In the genomic region with DNA sequence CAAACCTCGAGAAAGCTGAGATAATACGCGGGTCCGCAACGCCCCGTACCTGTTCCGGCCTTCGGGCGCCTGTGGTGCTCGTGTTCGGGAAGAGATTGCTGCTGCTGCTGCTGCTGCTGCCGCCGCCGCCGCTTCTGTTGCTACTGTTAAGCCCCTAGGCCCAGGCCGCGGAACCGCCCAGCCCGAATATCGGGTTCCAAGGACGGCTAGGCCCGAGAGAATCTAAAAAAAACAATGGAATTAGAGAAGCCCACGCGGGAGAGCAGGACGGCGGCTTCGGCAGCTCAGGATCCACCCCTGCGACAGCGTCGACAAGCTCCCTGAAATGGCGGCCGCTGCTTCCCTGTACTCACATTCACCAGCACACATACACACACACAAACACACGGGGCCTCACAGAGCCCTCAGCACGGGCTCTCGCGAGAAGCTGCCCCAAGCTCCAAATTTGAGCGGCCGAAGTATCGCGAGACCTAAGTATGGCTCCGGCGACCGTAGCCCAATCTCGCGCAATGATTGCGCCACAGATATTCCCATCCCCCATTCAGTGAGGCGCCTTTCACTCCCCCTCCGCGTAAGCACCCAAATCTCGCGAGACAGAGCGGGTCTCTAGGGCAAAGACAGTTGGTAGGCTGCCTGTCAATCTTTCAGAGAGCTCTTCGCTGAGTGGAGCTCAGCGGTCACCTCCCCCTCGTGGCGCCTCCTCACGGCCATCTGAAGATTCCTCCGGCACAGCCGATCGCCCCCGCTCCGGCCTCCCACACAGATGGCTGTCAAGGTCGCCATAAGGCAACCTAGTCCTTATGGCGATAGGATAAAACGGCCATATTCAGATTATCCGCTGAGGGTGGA, we compare ENCODE assay signal across 2 cellular contexts.
TF ChIP-seq lines count a peak whose summit lies in the region.

Gene RBM39, minus strand, starts transcription at position 369 of the 849 bp plus-strand sequence. CDS start 1,386 bp downstream, outside the sequence.

TF ChIP-seq in IMR-90, 13 proteins besides CTCF, POLR2A, EP300 and RAD21:
- no peak for TF ChIP-seq BHLHE40 (IDR thresholded peaks at IDR 0.05; ENCODE audit: low read depth, low read length)
- peak; percentile 57 for TF ChIP-seq FOS (IDR thresholded peaks at IDR 0.05; ENCODE audit: low read depth, low read length)
- peak; percentile 87 for TF ChIP-seq CHD1 (IDR thresholded peaks at IDR 0.05; ENCODE audit: low read depth, low read length)
- TF ChIP-seq CEBPB (IDR thresholded peaks at IDR 0.05; ENCODE audit: low read depth, low read length): peak; percentile 100
- no peak for TF ChIP-seq MAFK (IDR thresholded peaks at IDR 0.05; ENCODE audit: low read depth, low read length)
- peak; percentile 76 for TF ChIP-seq USF2 (IDR thresholded peaks at IDR 0.05; ENCODE audit: low read depth, low read length)
- TF ChIP-seq ELK1 (IDR thresholded peaks at IDR 0.05; ENCODE audit: borderline replicate concordance, low read depth, low read length): no peak
- peak; percentile 51; the same call in 1 of the 2 replicates for TF ChIP-seq MXI1 (IDR thresholded peaks at IDR 0.05; ENCODE audit: borderline replicate concordance, low read depth, low read length)
- TF ChIP-seq MAZ (IDR thresholded peaks at IDR 0.05; ENCODE audit: borderline replicate concordance, low read depth, low read length): peak; percentile 92; the same call in 1 of the 2 replicates
- TF ChIP-seq NFE2L2 (IDR thresholded peaks at IDR 0.05; ENCODE audit: low read depth, low read length): peak; percentile 7; the same call in 1 of the 2 replicates
TF ChIP-seq in IMR-90: peak in this region for 7.

TF ChIP-seq in endothelial cell of umbilical vein, 7 proteins besides CTCF, POLR2A, EP300 and RAD21:
- TF ChIP-seq, protein P1, sequence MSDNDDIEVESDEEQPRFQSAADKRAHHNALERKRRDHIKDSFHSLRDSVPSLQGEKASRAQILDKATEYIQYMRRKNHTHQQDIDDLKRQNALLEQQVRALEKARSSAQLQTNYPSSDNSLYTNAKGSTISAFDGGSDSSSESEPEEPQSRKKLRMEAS (IDR thresholded peaks at IDR 0.05; ENCODE audit: insufficient read depth, insufficient read length): peak; percentile 64
- TF ChIP-seq JUN (IDR thresholded peaks at IDR 0.05; ENCODE audit: borderline replicate concordance, insufficient read depth, insufficient read length, low read depth) (no peak), MYC (IDR thresholded peaks at IDR 0.05; ENCODE audit: low read depth, low read length) (peak; percentile 23), POLR2AphosphoS5 (IDR thresholded peaks at IDR 0.05; ENCODE audit: insufficient read depth, low read depth, low read length) (peak; percentile 80), GATA2 (IDR thresholded peaks at IDR 0.05; ENCODE audit: insufficient read depth, insufficient read length, low read depth, low read length) (peak; percentile 43)
